24 cellular contexts compared by ENCODE assay signal in genomic region chrX:31057291-31057690, GRCh38. TPM values are rescaled to one million over a fixed set of nuclear protein-coding genes. Genes with fewer than 3 reads are reported as not detected.
"Had no signal": no experiment of that assay in that cellular context is flagged by ENCODE, and none has a peak within 500 bp of the region (broad histone marks: within the 10 kb centered on the region; RNA-seq: fewer than 3 reads in every experiment).

No MANE protein-coding gene starts in this region.

- DNase-seq: activated CD4-positive, alpha-beta T cell treated with anti-CD3 and anti-CD28 coated beads, Interleukin-2, amount 50 U/mL, for 1 hour; activated naive CD4-positive, alpha-beta T cell; activated naive CD8-positive, alpha-beta T cell treated with anti-CD3 and anti-CD28 coated beads, Interleukin-2, amount 10 ng/mL, durations not matched to agents 7 days and 5 days; amygdala; cortex of kidney; heart left ventricle; left cardiac atrium; ovary; stimulated activated CD4-positive, alpha-beta T cell treated with anti-CD3 and anti-CD28 coated beads, Interleukin-2, amount 100 ng/mL, for 48 hours; stimulated activated CD8-positive, alpha-beta memory T cell treated with anti-CD3 and anti-CD28 coated beads, Interleukin-4, amount 100 ng/mL, for 48 hours; stimulated activated naive CD4-positive, alpha-beta T cell; upper lobe of left lung had no signal

- H3K4me1 Mint-ChIP-seq: activated naive CD8-positive, alpha-beta T cell treated with anti-CD3 and anti-CD28 coated beads, Interleukin-2, amount 10 ng/mL, durations not matched to agents 7 days and 5 days; memory B cell had no signal

- H3K27me3 Mint-ChIP-seq: activated naive CD8-positive, alpha-beta T cell treated with anti-CD3 and anti-CD28 coated beads, Interleukin-2, amount 10 ng/mL, durations not matched to agents 7 days and 5 days; memory B cell; natural killer cell treated with Interleukin-12 subunit alpha and Interleukin-12 subunit beta and Interleukin-15 and Interleukin-18, amount 100 ng/mL, for 72 hours had no signal

- H3K27ac ChIP-seq: epithelial cell of prostate, heart left ventricle, neutrophil, ovary, prostate gland, upper lobe of left lung had no signal

- H3K36me3 ChIP-seq: heart left ventricle, neutrophil, ovary, prostate gland, upper lobe of left lung had no signal

- H3K36me3 Mint-ChIP-seq: memory B cell had no signal

- H3K4me1 ChIP-seq: heart left ventricle, prostate gland, upper lobe of left lung had no signal

- H3K4me3 Mint-ChIP-seq: activated naive CD8-positive, alpha-beta T cell treated with anti-CD3 and anti-CD28 coated beads, Interleukin-2, amount 10 ng/mL, durations not matched to agents 7 days and 5 days; activated T-helper 1 cell treated with anti-CD3 and anti-CD28 coated beads, Interleukin-12 subunit alpha, Interleukin-12 subunit beta, Interleukin-2, Interleukin-4 antibody, amounts not matched to agents 30 ng/mL and 10 ng/mL and 1 ng/mL, durations not matched to agents 14 hours and 24 hours and 36 hours; memory B cell; natural killer cell treated with Interleukin-12 subunit alpha and Interleukin-12 subunit beta and Interleukin-15 and Interleukin-18, amount 100 ng/mL, for 72 hours had no signal

- H3K9me3 Mint-ChIP-seq: activated naive CD8-positive, alpha-beta T cell treated with anti-CD3 and anti-CD28 coated beads, Interleukin-2, amount 10 ng/mL, durations not matched to agents 7 days and 5 days had no signal

- ATAC-seq: heart left ventricle, left cardiac atrium had no signal

- H3K27ac Mint-ChIP-seq: activated naive CD8-positive, alpha-beta T cell treated with anti-CD3 and anti-CD28 coated beads, Interleukin-2, amount 10 ng/mL, durations not matched to agents 7 days and 5 days; activated T-helper 1 cell treated with anti-CD3 and anti-CD28 coated beads, Interleukin-12 subunit alpha, Interleukin-12 subunit beta, Interleukin-2, Interleukin-4 antibody, amounts not matched to agents 30 ng/mL and 10 ng/mL and 1 ng/mL, durations not matched to agents 14 hours and 24 hours and 36 hours; memory B cell; natural killer cell treated with Interleukin-12 subunit alpha and Interleukin-12 subunit beta and Interleukin-15 and Interleukin-18, amount 100 ng/mL, for 72 hours had no signal

- H3K27me3 ChIP-seq: neutrophil, ovary, upper lobe of left lung had no signal

- H3K4me3 ChIP-seq: heart left ventricle, ovary, prostate gland, upper lobe of left lung had no signal

- H3K9me3 ChIP-seq: neutrophil, ovary, prostate gland, upper lobe of left lung had no signal

RNA-seq across cellular contexts. Expression of gene FTHL17, which starts 14.6 kb away (rescaled TPM):
- total RNA-seq: activated naive CD8-positive, alpha-beta T cell treated with anti-CD3 and anti-CD28 coated beads, Interleukin-2, amount 10 ng/mL, durations not matched to agents 7 days and 5 days; activated T-helper 1 cell treated with anti-CD3 and anti-CD28 coated beads, Interleukin-12 subunit alpha, Interleukin-12 subunit beta, Interleukin-2, Interleukin-4 antibody, amounts not matched to agents 30 ng/mL and 10 ng/mL and 1 ng/mL, durations not matched to agents 14 hours and 24 hours and 36 hours; bronchial epithelial cell; fibroblast of villous mesenchyme; heart left ventricle; left cardiac atrium; liver; natural killer cell treated with Interleukin-12 subunit alpha and Interleukin-12 subunit beta and Interleukin-15 and Interleukin-18, amount 100 ng/mL, for 72 hours; ovary; subcutaneous adipose tissue; T-helper 2 cell treated with Interferon-gamma antibody and Interleukin-4, amounts not matched to agents 100 ng/mL and 5 ng/mL, for 36 hours; upper lobe of left lung had no signal
- polyA plus RNA-seq: heart left ventricle, liver, ovary, thymus had no signal
